14 cellular contexts compared by ENCODE assay signal in genomic region chr10:131561897-131562296, GRCh38.
"Had no signal": no experiment of that assay in that cellular context is flagged by ENCODE, and none has a peak within 500 bp of the region (broad histone marks: within the 10 kb centered on the region; RNA-seq: fewer than 3 reads in every experiment).

No MANE protein-coding gene starts in this region.

- H3K27ac Mint-ChIP-seq: activated naive CD8-positive, alpha-beta T cell treated with anti-CD3 and anti-CD28 coated beads, Interleukin-2, amount 10 ng/mL, durations not matched to agents 7 days and 5 days; mesothelial cell of epicardium had no signal

- H3K4me3 Mint-ChIP-seq: activated naive CD8-positive, alpha-beta T cell treated with anti-CD3 and anti-CD28 coated beads, Interleukin-2, amount 10 ng/mL, durations not matched to agents 7 days and 5 days; mesothelial cell of epicardium; neural crest cell had no signal

- H3K36me3 Mint-ChIP-seq: activated naive CD8-positive, alpha-beta T cell treated with anti-CD3 and anti-CD28 coated beads, Interleukin-2, amount 10 ng/mL, durations not matched to agents 7 days and 5 days; mesothelial cell of epicardium had no signal

- H3K27me3 ChIP-seq: uterus had no signal

- H3K27me3 Mint-ChIP-seq: activated naive CD8-positive, alpha-beta T cell treated with anti-CD3 and anti-CD28 coated beads, Interleukin-2, amount 10 ng/mL, durations not matched to agents 7 days and 5 days had no signal

- H3K36me3 ChIP-seq: esophagus squamous epithelium, lower lobe of right lung, pancreas, stomach, uterus had no signal

- H3K27ac ChIP-seq: esophagus squamous epithelium, lower lobe of right lung, pancreas, stomach, uterus had no signal

- H3K4me1 Mint-ChIP-seq: activated naive CD8-positive, alpha-beta T cell treated with anti-CD3 and anti-CD28 coated beads, Interleukin-2, amount 10 ng/mL, durations not matched to agents 7 days and 5 days; mesothelial cell of epicardium had no signal

- H3K9me3 ChIP-seq: uterus had no signal

- H3K4me3 ChIP-seq: esophagus squamous epithelium, lower lobe of right lung, pancreas, stomach, uterus had no signal

- DNase-seq: activated gamma-delta T cell treated with Interleukin-2 at 50 U/mL for 16 hours; activated naive CD8-positive, alpha-beta T cell treated with anti-CD3 and anti-CD28 coated beads, Interleukin-2, amount 10 ng/mL, durations not matched to agents 7 days and 5 days; activated T-cell treated with anti-CD3 and anti-CD28 coated beads, Interleukin-2, amount 50 U/mL, for 48 hours; aorta; esophagus squamous epithelium; foreskin fibroblast; glutamatergic neuron; lower lobe of right lung; pancreas; stimulated activated CD4-positive, alpha-beta T cell treated with anti-CD3 and anti-CD28 coated beads, Interleukin-15, amount 100 ng/mL, for 24 hours; stomach; uterus had no signal

- H3K4me1 ChIP-seq: esophagus squamous epithelium, lower lobe of right lung, pancreas, stomach, uterus had no signal
